In the genomic region with DNA sequence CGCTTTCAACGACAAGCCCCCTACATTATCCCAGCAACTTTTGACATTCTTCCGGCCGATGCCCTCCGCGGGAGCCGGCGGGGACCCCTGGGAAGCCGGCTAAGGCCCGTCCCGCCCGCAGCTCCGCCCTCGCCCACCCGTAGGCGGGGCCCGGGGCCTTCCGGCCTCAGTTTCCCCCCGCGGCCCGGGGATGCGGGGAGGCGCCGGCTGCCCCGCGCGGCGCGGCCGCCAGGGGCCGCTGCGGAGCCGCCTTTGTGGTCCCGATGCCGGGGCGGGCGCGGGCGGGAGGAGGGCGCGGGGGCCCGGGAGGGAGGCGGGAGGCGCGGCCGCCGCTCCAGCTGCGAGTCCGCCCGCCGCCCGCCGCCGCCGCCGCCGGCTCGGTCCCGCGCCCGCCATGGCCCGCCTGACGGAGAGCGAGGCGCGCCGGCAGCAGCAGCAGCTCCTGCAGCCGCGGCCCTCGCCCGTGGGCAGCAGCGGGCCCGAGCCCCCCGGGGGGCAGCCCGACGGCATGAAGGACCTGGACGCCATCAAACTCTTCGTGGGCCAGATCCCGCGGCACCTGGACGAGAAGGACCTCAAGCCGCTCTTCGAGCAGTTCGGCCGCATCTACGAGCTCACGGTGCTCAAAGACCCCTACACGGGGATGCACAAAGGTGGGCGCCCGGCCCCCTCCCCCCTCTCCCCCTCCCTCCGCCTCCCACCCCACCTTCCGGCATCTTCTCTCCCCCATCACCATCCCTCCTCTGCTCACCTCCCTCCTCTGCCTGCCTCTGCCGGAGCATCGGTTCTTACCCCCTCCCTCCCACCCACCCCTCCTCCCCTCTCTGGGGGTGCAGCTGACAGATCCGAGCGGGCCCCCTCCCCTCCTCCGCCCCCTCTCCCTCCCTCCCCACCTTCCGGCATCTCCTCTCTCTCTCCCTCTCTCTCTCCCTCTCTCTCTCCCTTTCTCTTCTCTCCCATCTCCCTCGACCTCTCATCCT, we compare ENCODE assay signal across 8 cellular contexts. TPM values are rescaled to one million over a fixed set of nuclear protein-coding genes. Genes with fewer than 3 reads are reported as not detected.
A peak's percentile ranks its signal among the peaks of the same experiment; 100 is the strongest.
DNase-seq lines count a peak whose midpoint lies in the region; ATAC-seq and TF ChIP-seq lines count a peak whose summit lies in the region.

A gene (plus strand): TSS at position 316 of the 980 bp plus-strand sequence. CDS start 79 bp downstream, at position 395.

- no peaks in the 10 kb centered on the region for H3K36me3 ChIP-seq in PC-3 (ENCODE audit: low read depth, low read length)

- no peaks in the 10 kb centered on the region; the same call in 1 of the 2 replicates for H3K27me3 ChIP-seq in PC-3 (ENCODE audit: low read length)

- CTCF ChIA-PET in PC-3 (lab: Charles Lee) = interaction anchor here (0.6 kb wide), 1 partner anchor 33 kb away, joined by 3 read pairs; no protein-coding TSS in a partner anchor

- H2AFZ ChIP-seq in PC-3 (ENCODE audit: low read length) = no peak within 1 kb of the TSS

- H4K20me1 ChIP-seq in PC-3 (ENCODE audit: low read length) = no peaks in the 10 kb centered on the region

- no peaks in the 10 kb centered on the region for H3F3A ChIP-seq in PC-3 (ENCODE audit: low read length, unreplicated experiment)

- no peaks in the 10 kb centered on the region for H3K9me2 ChIP-seq in PC-3 (replicated peaks; ENCODE audit: low read length)

- H3K27ac ChIP-seq in PC-3 (ENCODE audit: low read length) = no peak within 1 kb of the TSS

- intact Hi-C loops in PC-3 (cut with micrococcal nuclease) = no loop called here
- intact Hi-C loops in head of caudate nucleus (cut with DNase I) = no loop called here

- TF ChIP-seq CTCF in PC-3 (conservative IDR thresholded peaks at IDR 0.05; ENCODE audit: low read depth, low read length) (no peak; the same call in 1 of the 2 replicates), retinal pigment epithelial cell (conservative IDR thresholded peaks at IDR 0.05; ENCODE audit: low read depth, low read length) (peak; percentile 15)

- DNase-seq in NCI-H2029 (lab: John Stamatoyannopoulos, UW) (peak; percentile 26), NCI-H2029 treated with DMSO at 0.1 percent for 48 hours (lab: John Stamatoyannopoulos, UW) (no peak), PC-3 (peak; percentile 30), activated gamma-delta T cell (lab: John Stamatoyannopoulos, UW) (peak; percentile 49), head of caudate nucleus (peak in 41 of 42 donors; percentile 28 to 86 (median 67)), retinal pigment epithelial cell (ENCODE audit: low read depth) (no peak)

- no peak within 1 kb of the TSS for H3K4me2 ChIP-seq in PC-3 (ENCODE audit: low read length)

- no peaks in the 10 kb centered on the region for H3K4me1 ChIP-seq in PC-3 (ENCODE audit: insufficient read depth, low read length)

- no TSS peak for BruUV-seq in PC-3 (replicated peaks; lab: Mats Ljungman, UMichigan)

- no peaks in the 10 kb centered on the region for H3K9me3 ChIP-seq in PC-3 (ENCODE audit: low read length)

- no peak within 1 kb of the TSS for H3K4me3 ChIP-seq in PC-3 (ENCODE audit: low read length)
- H3K4me3 ChIP-seq in retinal pigment epithelial cell (ENCODE audit: low read length) = no peak within 1 kb of the TSS

- no peaks in the 10 kb centered on the region for H3K79me2 ChIP-seq in PC-3 (ENCODE audit: low read length)

- POLR2A ChIA-PET in PC-3 (lab: Charles Lee; ENCODE audit: unreplicated experiment) = no interaction called here

- ATAC-seq in PC-3 (peak; percentile 50), HG02938 (IDR thresholded peaks at IDR 0.05; ENCODE audit: unreplicated experiment) (no peak), GM21381 (IDR thresholded peaks at IDR 0.05; ENCODE audit: unreplicated experiment) (no peak)

- no peak within 1 kb of the TSS for H3K9ac ChIP-seq in PC-3 (ENCODE audit: low read length)

RNA-seq across cellular contexts. Expression of the gene that starts here (rescaled TPM):
- 0.44 and 0.75 TPM in 2 replicates for total RNA-seq in PC-3 (2014; rRNA removed)

Comparison
In these comparisons a context has a peak if more than half of its experiments do, and no peak if none do; other contexts are left out.
1. DNase-seq: peak in NCI-H2029 (single experiment), activated gamma-delta T cell (single experiment) and head of caudate nucleus (41 of 42); none in NCI-H2029 treated with DMSO at 0.1 percent for 48 hours (single experiment) and retinal pigment epithelial cell (single experiment).
2. Peak in DNase-seq and ATAC-seq in PC-3; RNA of the gene not detected or under 1 TPM.